ENCODE assay signal across 17 cellular contexts in the genomic region with DNA sequence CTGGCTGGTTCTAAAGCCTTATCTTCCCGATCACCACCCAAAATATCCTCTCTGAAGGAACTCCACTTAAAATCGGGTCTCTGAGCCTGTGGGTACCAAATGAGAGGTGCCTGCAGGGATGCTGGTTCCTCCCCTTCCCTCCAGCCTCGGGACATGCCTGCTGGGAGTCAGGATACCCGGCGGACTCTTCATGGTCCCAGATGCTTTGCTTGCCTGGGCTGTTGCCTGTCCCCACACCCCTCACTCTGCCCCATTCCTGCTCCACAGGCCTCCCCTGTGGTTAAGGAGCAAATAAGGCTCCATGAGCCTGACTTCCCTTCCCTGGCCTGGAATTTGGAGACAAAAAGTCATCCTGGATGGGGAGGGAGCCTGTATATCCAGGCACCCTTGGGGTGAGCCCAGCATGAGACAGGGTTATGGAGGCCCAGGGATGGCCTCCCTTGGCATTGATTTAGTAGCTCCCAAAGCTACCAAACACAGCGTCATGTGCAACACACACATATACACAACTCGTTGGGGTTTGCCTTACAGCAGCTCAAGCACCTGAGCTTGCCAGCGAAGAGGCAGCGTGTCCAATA. TPM values are rescaled to one million over a fixed set of nuclear protein-coding genes. Genes with fewer than 3 reads are reported as not detected.
"Had no signal": no experiment of that assay in that cellular context is flagged by ENCODE, and none has a peak within 500 bp of the region (broad histone marks: within the 10 kb centered on the region; RNA-seq: fewer than 3 reads in every experiment).

No MANE protein-coding gene starts in this region.

- H3K4me3 ChIP-seq: coronary artery, gastroesophageal sphincter, heart right ventricle, lung, prostate gland, tibial artery had no signal

- H3K4me3 Mint-ChIP-seq: activated CD4-positive, alpha-beta memory T cell treated with anti-CD3 and anti-CD28 coated beads for 36 hours; central memory CD8-positive, alpha-beta T cell; naive thymus-derived CD4-positive, alpha-beta T cell; stimulated activated naive CD8-positive, alpha-beta T cell treated with anti-CD3 and anti-CD28 coated beads, Interleukin-15, amount 100 ng/mL, for 72 hours had no signal

- ATAC-seq: gastroesophageal sphincter; naive thymus-derived CD4-positive, alpha-beta T cell; stimulated activated naive CD8-positive, alpha-beta T cell treated with anti-CD3 and anti-CD28 coated beads, Interleukin-15, amount 100 ng/mL, for 72 hours had no signal

- H3K4me1 Mint-ChIP-seq: central memory CD8-positive, alpha-beta T cell; naive thymus-derived CD4-positive, alpha-beta T cell; stimulated activated naive CD8-positive, alpha-beta T cell treated with anti-CD3 and anti-CD28 coated beads, Interleukin-15, amount 100 ng/mL, for 72 hours had no signal

- DNase-seq: activated CD4-positive, alpha-beta memory T cell treated with anti-CD3 and anti-CD28 coated beads for 36 hours; activated CD4-positive, alpha-beta T cell treated with anti-CD3 and anti-CD28 coated beads for 48 hours; activated naive CD4-positive, alpha-beta T cell treated with anti-CD3 and anti-CD28 coated beads, Interleukin-2, amount 50 U/mL, for 16 hours; activated T-cell treated with anti-CD3 and anti-CD28 coated beads, Interleukin-2, amount 50 U/mL, for 48 hours; brain microvascular endothelial cell; heart right ventricle; naive thymus-derived CD4-positive, alpha-beta T cell; stimulated activated CD4-positive, alpha-beta T cell treated with anti-CD3 and anti-CD28 coated beads, Interleukin-4, amount 100 ng/mL, for 4 hours; stimulated activated naive CD8-positive, alpha-beta T cell treated with anti-CD3 and anti-CD28 coated beads, Interleukin-15, amount 100 ng/mL, for 72 hours had no signal

- H3K27me3 ChIP-seq: brain microvascular endothelial cell had no signal

- H3K27ac Mint-ChIP-seq: activated CD4-positive, alpha-beta memory T cell treated with anti-CD3 and anti-CD28 coated beads for 36 hours; naive thymus-derived CD4-positive, alpha-beta T cell; stimulated activated naive CD8-positive, alpha-beta T cell treated with anti-CD3 and anti-CD28 coated beads, Interleukin-15, amount 100 ng/mL, for 72 hours had no signal

- H3K36me3 Mint-ChIP-seq: activated CD4-positive, alpha-beta memory T cell treated with anti-CD3 and anti-CD28 coated beads for 36 hours; naive thymus-derived CD4-positive, alpha-beta T cell had no signal

- H3K36me3 ChIP-seq: brain microvascular endothelial cell, gastroesophageal sphincter, heart right ventricle, prostate gland, tibial artery had no signal

- H3K9me3 ChIP-seq: gastroesophageal sphincter, heart right ventricle, prostate gland, tibial artery had no signal

- H3K9me3 Mint-ChIP-seq: activated CD4-positive, alpha-beta memory T cell treated with anti-CD3 and anti-CD28 coated beads for 36 hours; central memory CD8-positive, alpha-beta T cell; naive thymus-derived CD4-positive, alpha-beta T cell; stimulated activated naive CD8-positive, alpha-beta T cell treated with anti-CD3 and anti-CD28 coated beads, Interleukin-15, amount 100 ng/mL, for 72 hours had no signal

- H3K27ac ChIP-seq: brain microvascular endothelial cell, coronary artery, epithelial cell of prostate, gastroesophageal sphincter, prostate gland, tibial artery had no signal

- H3K4me1 ChIP-seq: gastroesophageal sphincter, prostate gland, tibial artery had no signal

RNA-seq across cellular contexts. Expression of a gene that starts 12.3 kb away (rescaled TPM):
- total RNA-seq: T-helper 1 cell treated with Interleukin-12 subunit alpha and Interleukin-12 subunit beta and Interleukin-4 antibody, amounts not matched to agents 30 ng/mL and 1 ng/mL, for 36 hours had no signal
- polyA plus RNA-seq: naive thymus-derived CD4-positive, alpha-beta T cell had no signal
